29 cellular contexts compared by ENCODE assay signal in the genomic region with DNA sequence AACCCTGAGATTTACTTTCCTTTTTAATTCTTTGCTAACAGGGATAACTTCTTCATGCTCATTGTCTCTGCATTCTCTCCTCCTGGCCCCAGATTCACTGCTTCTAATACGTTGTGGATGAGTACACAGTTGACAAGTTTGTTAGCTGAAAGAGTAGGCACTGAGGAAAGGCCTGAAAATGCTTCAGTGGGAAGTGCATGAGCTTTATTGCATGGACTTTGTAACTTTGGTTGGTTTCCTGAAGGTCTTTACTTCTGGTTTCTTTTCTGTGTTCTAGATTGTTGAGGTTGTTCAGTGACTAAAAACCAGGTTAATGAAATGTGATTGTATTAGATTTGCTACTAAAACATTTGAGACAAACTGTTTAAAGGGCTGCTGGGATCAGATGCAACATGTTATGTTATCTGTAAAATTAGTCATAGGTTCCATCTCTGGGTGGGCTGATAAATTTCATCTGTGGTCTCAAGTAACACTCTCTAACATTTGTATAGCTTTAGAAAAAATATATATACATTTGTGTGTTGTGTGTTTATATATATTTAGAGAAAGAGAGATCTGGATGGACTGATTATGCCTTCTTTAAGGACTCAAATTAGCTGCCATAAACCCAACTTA. TPM values are rescaled to one million over a fixed set of nuclear protein-coding genes. Genes with fewer than 3 reads are reported as not detected.
A peak's percentile ranks its signal among the peaks of the same experiment; 100 is the strongest.
DNase-seq lines count a peak whose midpoint lies in the region; ATAC-seq, FAIRE-seq and TF ChIP-seq lines count a peak whose summit lies in the region.
"Had no signal": no experiment of that assay in that cellular context is flagged by ENCODE, and none has a peak within 500 bp of the region (broad histone marks: within the 10 kb centered on the region; RNA-seq: fewer than 3 reads in every experiment).

No MANE protein-coding gene starts in this region.

- peaks cover 75% of the 10 kb centered on the region for H3K36me3 Mint-ChIP-seq in CD4-positive, alpha-beta T cell (ENCODE audit: low read depth)
- H3K36me3 Mint-ChIP-seq in activated T-helper 2 cell treated with anti-CD3 and anti-CD28 coated beads, Interferon-gamma antibody, Interleukin-2, Interleukin-4, amounts not matched to agents 10 μg/mL and 5 μg/mL and 100 μg/mL, durations not matched to agents 14 hours and 24 hours and 36 hours (ENCODE audit: low read depth) = peaks cover 47% of the 10 kb centered on the region
- peaks cover 22% of the 10 kb centered on the region for H3K36me3 Mint-ChIP-seq in mesothelial cell of epicardium

- H3K27ac Mint-ChIP-seq in CD4-positive, alpha-beta T cell = peak overlapping the region; percentile 27
- H3K27ac Mint-ChIP-seq in activated T-helper 2 cell treated with anti-CD3 and anti-CD28 coated beads, Interferon-gamma antibody, Interleukin-2, Interleukin-4, amounts not matched to agents 10 μg/mL and 5 μg/mL and 100 μg/mL, durations not matched to agents 14 hours and 24 hours and 36 hours = peak overlapping the region; percentile 20
- peak overlapping the region; percentile 70 for H3K27ac Mint-ChIP-seq in mesothelial cell of epicardium
- H3K27ac Mint-ChIP-seq: activated CD4-positive, alpha-beta memory T cell treated with anti-CD3 and anti-CD28 coated beads, Interleukin-2, amount 10 ng/mL, durations not matched to agents 7 days and 5 days; HFFc6 had no signal

- no peaks in the 10 kb centered on the region for H3K27me3 Mint-ChIP-seq in CD4-positive, alpha-beta T cell
- no peaks in the 10 kb centered on the region for H3K27me3 Mint-ChIP-seq in activated T-helper 2 cell treated with anti-CD3 and anti-CD28 coated beads, Interferon-gamma antibody, Interleukin-2, Interleukin-4, amounts not matched to agents 10 μg/mL and 5 μg/mL and 100 μg/mL, durations not matched to agents 14 hours and 24 hours and 36 hours (ENCODE audit: low read depth)
- no peaks in the 10 kb centered on the region for H3K27me3 Mint-ChIP-seq in mesothelial cell of epicardium (ENCODE audit: low read depth)
- H3K27me3 Mint-ChIP-seq: activated CD4-positive, alpha-beta memory T cell treated with anti-CD3 and anti-CD28 coated beads, Interleukin-2, amount 10 ng/mL, durations not matched to agents 7 days and 5 days; brain; IgD-negative memory B cell had no signal

- H3K4me1 Mint-ChIP-seq in CD4-positive, alpha-beta T cell (ENCODE audit: low read depth) = peaks cover 21% of the 10 kb centered on the region
- H3K4me1 Mint-ChIP-seq in activated T-helper 2 cell treated with anti-CD3 and anti-CD28 coated beads, Interferon-gamma antibody, Interleukin-2, Interleukin-4, amounts not matched to agents 10 μg/mL and 5 μg/mL and 100 μg/mL, durations not matched to agents 14 hours and 24 hours and 36 hours (ENCODE audit: low read depth) = peaks cover 12% of the 10 kb centered on the region
- H3K4me1 Mint-ChIP-seq in mesothelial cell of epicardium = peaks cover 11% of the 10 kb centered on the region
- H3K4me1 Mint-ChIP-seq: neural crest cell had no signal

- POLR2A ChIA-PET in CD4-positive, alpha-beta T cell (lab: Charles Lee) = no interaction called here

- H3K27me3 ChIP-seq in CD4-positive, alpha-beta T cell (ENCODE audit: control insufficient read depth, insufficient read depth, low read length) = no peaks in the 10 kb centered on the region
- H3K27me3 ChIP-seq: adrenal gland, pancreas, right atrium auricular region had no signal

- no peaks in the 10 kb centered on the region for H3K9me3 ChIP-seq in CD4-positive, alpha-beta T cell (ENCODE audit: control insufficient read depth, low read length)
- H3K9me3 ChIP-seq: adrenal gland, lower lobe of right lung, pancreas, right atrium auricular region had no signal

- DNase-seq in CD4-positive, alpha-beta T cell = no peak
- no peak for DNase-seq in GM19239 (ENCODE audit: insufficient read length, low spot score)
- DNase-seq in activated T-helper 2 cell treated with anti-CD3 and anti-CD28 coated beads, Interferon-gamma antibody, Interleukin-2, Interleukin-4, amounts not matched to agents 10 μg/mL and 5 μg/mL and 100 μg/mL, durations not matched to agents 14 hours and 24 hours and 36 hours (ENCODE audit: low spot score) = no peak
- no peak for DNase-seq in mesothelial cell of epicardium (ENCODE audit: low spot score in 2 of 2, unreplicated experiment in 2 of 2)
- DNase-seq in SW 1271 (lab: John Stamatoyannopoulos, UW) = no peak
- no peak for DNase-seq in activated naive CD4-positive, alpha-beta T cell treated with Interleukin-2 at 50 U/mL for 16 hours
- DNase-seq: activated CD4-positive, alpha-beta memory T cell treated with anti-CD3 and anti-CD28 coated beads, Interleukin-2, amount 10 ng/mL, durations not matched to agents 7 days and 5 days; activated CD4-positive, CD25-positive, alpha-beta regulatory T cell; activated effector memory CD4-positive, alpha-beta T cell treated with anti-CD3 and anti-CD28 coated beads, Interleukin-2, amount 50 U/mL, for 16 hours; adrenal gland; effector memory CD4-positive, alpha-beta T cell; glutamatergic neuron; HFFc6; lower lobe of right lung; NCI-H1092; NCI-H2029; NCI-H526; pancreas; SHP77; stimulated activated CD4-positive, alpha-beta T cell treated with anti-CD3 and anti-CD28 coated beads, Interleukin-2, amount 100 ng/mL, for 48 hours; substantia nigra had no signal

- TF ChIP-seq CTCF in CD4-positive, alpha-beta T cell (IDR thresholded peaks at IDR 0.05) = no peak
- no peak for TF ChIP-seq CTCF in mesothelial cell of epicardium (IDR thresholded peaks at IDR 0.05; ENCODE audit: unreplicated experiment)

- FAIRE-seq in GM19239 (lab: Jason Lieb, UNC) = peak; percentile 42
- FAIRE-seq: colon, keratinocyte, pancreas had no signal

- H3K27ac ChIP-seq in CD4-positive, alpha-beta T cell (ENCODE audit: low read depth, low read length) = no peak overlapping the region
- H3K27ac ChIP-seq: adrenal gland, C4-2B, lower lobe of right lung, pancreas, right atrium auricular region had no signal

- CTCF ChIA-PET in CD4-positive, alpha-beta T cell (lab: Charles Lee) = interaction anchor here (2.6 kb wide), 1 partner anchor 19 kb away, joined by 9 read pairs; a partner anchor contains a TSS

- ATAC-seq in CD4-positive, alpha-beta T cell (ENCODE audit: poor library complexity) = no peak
- ATAC-seq in GM18861 (IDR thresholded peaks at IDR 0.05; ENCODE audit: unreplicated experiment) = no peak
- ATAC-seq: lower lobe of right lung, pancreas had no signal

- intact Hi-C loops in CD4-positive, alpha-beta T cell (cut with DNase I, micrococcal nuclease) = no loop called here
- intact Hi-C loops in activated T-helper 2 cell treated with anti-CD3 and anti-CD28 coated beads, Interferon-gamma antibody, Interleukin-2, Interleukin-4, amounts not matched to agents 10 μg/mL and 5 μg/mL and 100 μg/mL, durations not matched to agents 14 hours and 24 hours and 36 hours (cut with micrococcal nuclease) = no loop called here

- H3K9me3 Mint-ChIP-seq in CD4-positive, alpha-beta T cell = no peaks in the 10 kb centered on the region
- no peaks in the 10 kb centered on the region for H3K9me3 Mint-ChIP-seq in activated T-helper 2 cell treated with anti-CD3 and anti-CD28 coated beads, Interferon-gamma antibody, Interleukin-2, Interleukin-4, amounts not matched to agents 10 μg/mL and 5 μg/mL and 100 μg/mL, durations not matched to agents 14 hours and 24 hours and 36 hours
- H3K9me3 Mint-ChIP-seq in mesothelial cell of epicardium = no peaks in the 10 kb centered on the region
- H3K9me3 Mint-ChIP-seq: activated CD4-positive, alpha-beta memory T cell treated with anti-CD3 and anti-CD28 coated beads, Interleukin-2, amount 10 ng/mL, durations not matched to agents 7 days and 5 days; brain; HFFc6; IgD-negative memory B cell; neural crest cell had no signal

- H3K4me3 Mint-ChIP-seq in CD4-positive, alpha-beta T cell = no peak overlapping the region
- H3K4me3 Mint-ChIP-seq in activated T-helper 2 cell treated with anti-CD3 and anti-CD28 coated beads, Interferon-gamma antibody, Interleukin-2, Interleukin-4, amounts not matched to agents 10 μg/mL and 5 μg/mL and 100 μg/mL, durations not matched to agents 14 hours and 24 hours and 36 hours (ENCODE audit: low read depth) = no peak overlapping the region
- no peak overlapping the region for H3K4me3 Mint-ChIP-seq in mesothelial cell of epicardium
- H3K4me3 Mint-ChIP-seq: activated CD4-positive, alpha-beta memory T cell treated with anti-CD3 and anti-CD28 coated beads, Interleukin-2, amount 10 ng/mL, durations not matched to agents 7 days and 5 days; brain; HFFc6; IgD-negative memory B cell; neural crest cell had no signal

RNA-seq across cellular contexts. Expression of a gene that starts 19.1 kb away (rescaled TPM):
- total RNA-seq in CD4-positive, alpha-beta T cell = 10 to 100 TPM; 12.9 to 15.8 TPM
- 12.3 and 14.5 TPM in 2 replicates for total RNA-seq in activated T-helper 2 cell treated with anti-CD3 and anti-CD28 coated beads, Interferon-gamma antibody, Interleukin-2, Interleukin-4, amounts not matched to agents 10 μg/mL and 5 μg/mL and 100 μg/mL, durations not matched to agents 14 hours and 24 hours and 36 hours
- total RNA-seq in mesothelial cell of epicardium = 29.3 to 31.0 TPM (median 29.9 TPM) in 3 replicates

Comparison
In these comparisons a context has a peak if more than half of its experiments do, and no peak if none do; other contexts are left out.
1. H3K27ac Mint-ChIP-seq: peak in every context shown above with its lines; median percentile 70 in mesothelial cell of epicardium; 27 in CD4-positive, alpha-beta T cell; 20 in activated T-helper 2 cell treated with anti-CD3 and anti-CD28 coated beads, Interferon-gamma antibody, Interleukin-2, Interleukin-4, amounts not matched to agents 10 μg/mL and 5 μg/mL and 100 μg/mL, durations not matched to agents 14 hours and 24 hours and 36 hours.